1 cellular context compared by ENCODE assay signal in genomic region chr10:21525367-21526183, GRCh38.
TF ChIP-seq lines count a peak whose summit lies in the region.

SKIDA1 (minus strand) TSS chr10:21525682; CDS start chr10:21517822, 7,860 bp downstream.

TF ChIP-seq in HEK293, 187 proteins besides CTCF, POLR2A, EP300 and RAD21 (continued from another document and continues in another):
- peak; percentile 67 for TF ChIP-seq REST (tag by site-specific recombination; IDR thresholded peaks at IDR 0.05)
- peak; percentile 91 for TF ChIP-seq ZNF394 (tag by site-specific recombination; IDR thresholded peaks at IDR 0.05; ENCODE audit: borderline replicate concordance)
- TF ChIP-seq ZNF561 (tag by site-specific recombination; IDR thresholded peaks at IDR 0.05; ENCODE audit: borderline replicate concordance) = peak; percentile 71; the same call in 1 of the 2 replicates
- peak; percentile 77 for TF ChIP-seq SP2 (tag by site-specific recombination; IDR thresholded peaks at IDR 0.05)
- peak; percentile 73 for TF ChIP-seq TCF7L2 (IDR thresholded peaks at IDR 0.05; ENCODE audit: borderline replicate concordance, low read depth, low read length)
- TF ChIP-seq ZNF48 (tag by site-specific recombination; IDR thresholded peaks at IDR 0.05) = no peak
- TF ChIP-seq ZNF521 (tag by site-specific recombination; IDR thresholded peaks at IDR 0.05) = no peak
- TF ChIP-seq ZNF398 (tag by site-specific recombination; IDR thresholded peaks at IDR 0.05) = peak; percentile 98
- TF ChIP-seq ZNF221 (tag by site-specific recombination; IDR thresholded peaks at IDR 0.05; ENCODE audit: borderline replicate concordance) = no peak
- TF ChIP-seq SCRT2 (tag by site-specific recombination; IDR thresholded peaks at IDR 0.05) = peak; percentile 100
- TF ChIP-seq ZNF792 (tag by site-specific recombination; IDR thresholded peaks at IDR 0.05) = peak; percentile 32; the same call in 1 of the 2 replicates
- peak; percentile 86 for TF ChIP-seq ZBTB1 (tag by site-specific recombination; IDR thresholded peaks at IDR 0.05)
- TF ChIP-seq PRDM10 (tag by site-specific recombination; IDR thresholded peaks at IDR 0.05) = peak; percentile 88
- no peak for TF ChIP-seq ZNF223 (tag by site-specific recombination; IDR thresholded peaks at IDR 0.05)
- TF ChIP-seq ZNF155 (tag by site-specific recombination; IDR thresholded peaks at IDR 0.05) = no peak
- peak; percentile 70; the same call in 1 of the 2 replicates for TF ChIP-seq ZSCAN30 (tag by site-specific recombination; IDR thresholded peaks at IDR 0.05)
- TF ChIP-seq ZNF366 (tag by site-specific recombination; conservative IDR thresholded peaks at IDR 0.05) = peak; percentile 92
- peak; percentile 60 for TF ChIP-seq YY1 (tag by site-specific recombination; IDR thresholded peaks at IDR 0.05)
- TF ChIP-seq, protein P1, sequence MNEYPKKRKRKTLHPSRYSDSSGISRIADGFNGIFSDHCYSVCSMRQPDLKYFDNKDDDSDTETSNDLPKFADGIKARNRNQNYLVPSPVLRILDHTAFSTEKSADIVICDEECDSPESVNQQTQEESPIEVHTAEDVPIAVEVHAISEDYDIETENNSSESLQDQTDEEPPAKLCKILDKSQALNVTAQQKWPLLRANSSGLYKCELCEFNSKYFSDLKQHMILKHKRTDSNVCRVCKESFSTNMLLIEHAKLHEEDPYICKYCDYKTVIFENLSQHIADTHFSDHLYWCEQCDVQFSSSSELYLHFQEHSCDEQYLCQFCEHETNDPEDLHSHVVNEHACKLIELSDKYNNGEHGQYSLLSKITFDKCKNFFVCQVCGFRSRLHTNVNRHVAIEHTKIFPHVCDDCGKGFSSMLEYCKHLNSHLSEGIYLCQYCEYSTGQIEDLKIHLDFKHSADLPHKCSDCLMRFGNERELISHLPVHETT (tag by site-specific recombination; IDR thresholded peaks at IDR 0.05) = peak; percentile 99
- TF ChIP-seq ZNF248 (tag by site-specific recombination; IDR thresholded peaks at IDR 0.05) = no peak
- no peak for TF ChIP-seq ZNF677 (tag by site-specific recombination; IDR thresholded peaks at IDR 0.05)
- no peak for TF ChIP-seq ZNF777 (tag by site-specific recombination; IDR thresholded peaks at IDR 0.05; ENCODE audit: borderline replicate concordance)
- peak; percentile 99 for TF ChIP-seq BCL11B (tag by site-specific recombination; IDR thresholded peaks at IDR 0.05; ENCODE audit: low read depth)
- peak; percentile 94 for TF ChIP-seq ZNF324 (tag by site-specific recombination; IDR thresholded peaks at IDR 0.05)
- TF ChIP-seq ZNF626 (tag by site-specific recombination; IDR thresholded peaks at IDR 0.05) = no peak
- TF ChIP-seq PRDM6 (tag by site-specific recombination; IDR thresholded peaks at IDR 0.05) = peak; percentile 87
- no peak; the same call in 1 of the 2 replicates for TF ChIP-seq ZNF37A (tag by site-specific recombination; IDR thresholded peaks at IDR 0.05)
- TF ChIP-seq, protein P2, sequence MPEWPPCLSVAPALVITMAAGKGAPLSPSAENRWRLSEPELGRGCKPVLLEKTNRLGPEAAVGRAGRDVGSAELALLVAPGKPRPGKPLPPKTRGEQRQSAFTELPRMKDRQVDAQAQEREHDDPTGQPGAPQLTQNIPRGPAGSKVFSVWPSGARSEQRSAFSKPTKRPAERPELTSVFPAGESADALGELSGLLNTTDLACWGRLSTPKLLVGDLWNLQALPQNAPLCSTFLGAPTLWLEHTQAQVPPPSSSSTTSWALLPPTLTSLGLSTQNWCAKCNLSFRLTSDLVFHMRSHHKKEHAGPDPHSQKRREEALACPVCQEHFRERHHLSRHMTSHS (tag by site-specific recombination; IDR thresholded peaks at IDR 0.05) = no peak
- TF ChIP-seq, protein P3, sequence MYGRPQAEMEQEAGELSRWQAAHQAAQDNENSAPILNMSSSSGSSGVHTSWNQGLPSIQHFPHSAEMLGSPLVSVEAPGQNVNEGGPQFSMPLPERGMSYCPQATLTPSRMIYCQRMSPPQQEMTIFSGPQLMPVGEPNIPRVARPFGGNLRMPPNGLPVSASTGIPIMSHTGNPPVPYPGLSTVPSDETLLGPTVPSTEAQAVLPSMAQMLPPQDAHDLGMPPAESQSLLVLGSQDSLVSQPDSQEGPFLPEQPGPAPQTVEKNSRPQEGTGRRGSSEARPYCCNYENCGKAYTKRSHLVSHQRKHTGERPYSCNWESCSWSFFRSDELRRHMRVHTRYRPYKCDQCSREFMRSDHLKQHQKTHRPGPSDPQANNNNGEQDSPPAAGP (tag by site-specific recombination; IDR thresholded peaks at IDR 0.05) = peak; percentile 93
- TF ChIP-seq ZNF580 (tag by site-specific recombination; IDR thresholded peaks at IDR 0.05) = peak; percentile 93
- TF ChIP-seq WT1 (tag by site-specific recombination; IDR thresholded peaks at IDR 0.05) = peak; percentile 96
- peak; percentile 52 for TF ChIP-seq ZBTB11 (tag by site-specific recombination; conservative IDR thresholded peaks at IDR 0.05; ENCODE audit: low read depth)
- TF ChIP-seq ZNF404 (tag by site-specific recombination; IDR thresholded peaks at IDR 0.05) = no peak
- TF ChIP-seq ZNF624 (tag by site-specific recombination; IDR thresholded peaks at IDR 0.05) = no peak; the same call in 1 of the 2 replicates
- peak; percentile 99 for TF ChIP-seq ZNF600 (tag by site-specific recombination; IDR thresholded peaks at IDR 0.05)
- no peak for TF ChIP-seq ZNF623 (tag by site-specific recombination; IDR thresholded peaks at IDR 0.05)
- TF ChIP-seq KLF10 (tag by site-specific recombination; IDR thresholded peaks at IDR 0.05) = peak; percentile 74
- TF ChIP-seq ZFHX2 (tag by site-specific recombination; conservative IDR thresholded peaks at IDR 0.05) = peak; percentile 96
- no peak for TF ChIP-seq HOXC10 (CRISPR knock-in tag; IDR thresholded peaks at IDR 0.05)
- peak; percentile 96 for TF ChIP-seq PRDM4 (tag by site-specific recombination; IDR thresholded peaks at IDR 0.05)
- TF ChIP-seq YY2 (tag by site-specific recombination; IDR thresholded peaks at IDR 0.05) = peak; percentile 41; the same call in 1 of the 2 replicates
